ENCODE assay signal across 8 cellular contexts in the genomic region with DNA sequence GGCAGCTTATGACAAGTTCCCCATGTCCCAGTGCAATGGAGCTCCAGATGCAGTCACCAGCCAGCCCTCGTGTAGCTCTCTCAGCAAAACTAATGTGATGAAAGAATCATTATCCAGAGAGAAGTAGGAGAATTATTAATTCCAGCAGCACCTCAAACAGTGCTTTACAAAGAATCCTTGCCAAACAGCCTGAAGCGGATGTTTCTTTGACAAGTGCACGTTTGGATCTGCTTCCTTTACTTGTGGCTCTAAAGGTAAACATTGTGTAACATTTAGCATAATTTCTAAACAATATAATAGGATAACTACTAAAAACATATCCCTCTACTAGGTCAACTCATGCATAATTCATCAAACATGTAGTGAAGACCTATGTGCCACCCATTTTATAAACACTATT.
"Had no signal": no experiment of that assay in that cellular context is flagged by ENCODE, and none has a peak within 500 bp of the region (broad histone marks: within the 10 kb centered on the region; RNA-seq: fewer than 3 reads in every experiment).

No MANE protein-coding gene starts in this region.

- H3K27ac ChIP-seq: GM23248, HL-60 had no signal

- H3K9me3 ChIP-seq: HAP-1 had no signal

- DNase-seq: GM23248, GOT3, H7, HFFc6 had no signal

- H3K36me3 ChIP-seq: HAP-1 had no signal

- ATAC-seq: HCT116, HepG2 had no signal

- H3K4me3 ChIP-seq: GM23248, HAP-1 had no signal
